In the genomic region with DNA sequence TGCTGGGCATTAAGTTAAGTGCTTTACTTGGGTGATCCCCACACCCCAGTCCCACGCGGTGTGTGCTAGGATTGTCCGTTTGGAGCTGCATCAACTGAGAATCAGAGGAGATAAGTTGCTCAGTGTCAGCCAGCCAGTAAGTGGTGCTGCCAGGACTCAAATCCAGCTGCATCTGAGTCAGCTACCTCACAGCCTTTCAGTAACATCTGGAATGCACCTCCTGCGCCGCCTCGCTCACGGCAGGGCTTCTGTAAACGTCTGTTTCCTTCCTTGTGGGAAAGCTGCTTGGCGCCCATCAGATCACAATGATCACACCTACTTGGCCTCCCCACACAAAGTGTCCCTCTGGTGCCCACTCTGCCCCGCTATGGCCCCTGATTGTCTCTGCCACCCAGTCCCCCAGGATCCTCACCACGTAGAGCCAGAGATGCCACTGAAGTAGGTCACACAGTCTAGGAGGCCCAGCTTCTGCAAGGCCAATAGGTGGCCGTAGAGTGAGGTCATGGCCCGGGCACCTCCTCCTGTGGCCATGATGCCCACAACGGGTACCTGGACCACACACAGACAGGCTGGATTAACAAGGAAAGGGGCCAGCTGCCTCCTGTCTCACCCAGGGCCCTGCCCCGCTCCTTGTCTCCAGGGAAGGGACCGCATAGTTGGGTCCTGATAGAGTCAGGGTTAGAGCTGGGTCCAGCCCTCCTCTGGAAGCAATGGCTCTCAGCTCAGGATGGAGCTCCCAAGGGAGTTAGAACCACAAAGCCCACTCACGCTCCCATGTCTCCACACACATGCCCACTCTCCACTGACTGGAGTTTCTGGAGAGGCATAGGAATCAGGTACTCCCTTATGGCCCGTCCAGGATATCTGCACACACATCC, we compare ENCODE assay signal across 1 cellular context.
TF ChIP-seq lines count a peak whose summit lies in the region.

No MANE protein-coding gene starts in this region.

TF ChIP-seq in GM23338, 12 proteins besides CTCF, POLR2A, EP300 and RAD21:
- TF ChIP-seq POLR2AphosphoS5 (IDR thresholded peaks at IDR 0.05; ENCODE audit: low read depth), result no peak
- TF ChIP-seq CREB1 (CRISPR knock-in tag; IDR thresholded peaks at IDR 0.05; ENCODE audit: low read depth), result no peak
- no peak for TF ChIP-seq ZNF114 (CRISPR knock-in tag; IDR thresholded peaks at IDR 0.05)
- TF ChIP-seq EZH2phosphoT487 (IDR thresholded peaks at IDR 0.05; ENCODE audit: unreplicated experiment), result no peak
- no peak for TF ChIP-seq STAT1 (IDR thresholded peaks at IDR 0.05; ENCODE audit: unreplicated experiment)
- TF ChIP-seq, protein P1, sequence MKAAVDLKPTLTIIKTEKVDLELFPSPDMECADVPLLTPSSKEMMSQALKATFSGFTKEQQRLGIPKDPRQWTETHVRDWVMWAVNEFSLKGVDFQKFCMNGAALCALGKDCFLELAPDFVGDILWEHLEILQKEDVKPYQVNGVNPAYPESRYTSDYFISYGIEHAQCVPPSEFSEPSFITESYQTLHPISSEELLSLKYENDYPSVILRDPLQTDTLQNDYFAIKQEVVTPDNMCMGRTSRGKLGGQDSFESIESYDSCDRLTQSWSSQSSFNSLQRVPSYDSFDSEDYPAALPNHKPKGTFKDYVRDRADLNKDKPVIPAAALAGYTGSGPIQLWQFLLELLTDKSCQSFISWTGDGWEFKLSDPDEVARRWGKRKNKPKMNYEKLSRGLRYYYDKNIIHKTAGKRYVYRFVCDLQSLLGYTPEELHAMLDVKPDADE (IDR thresholded peaks at IDR 0.05), result no peak
- TF ChIP-seq ZNF331 (CRISPR knock-in tag; IDR thresholded peaks at IDR 0.05; ENCODE audit: low read depth), result no peak
- no peak for TF ChIP-seq JUNB (IDR thresholded peaks at IDR 0.05; ENCODE audit: unreplicated experiment)
- TF ChIP-seq, protein P2, sequence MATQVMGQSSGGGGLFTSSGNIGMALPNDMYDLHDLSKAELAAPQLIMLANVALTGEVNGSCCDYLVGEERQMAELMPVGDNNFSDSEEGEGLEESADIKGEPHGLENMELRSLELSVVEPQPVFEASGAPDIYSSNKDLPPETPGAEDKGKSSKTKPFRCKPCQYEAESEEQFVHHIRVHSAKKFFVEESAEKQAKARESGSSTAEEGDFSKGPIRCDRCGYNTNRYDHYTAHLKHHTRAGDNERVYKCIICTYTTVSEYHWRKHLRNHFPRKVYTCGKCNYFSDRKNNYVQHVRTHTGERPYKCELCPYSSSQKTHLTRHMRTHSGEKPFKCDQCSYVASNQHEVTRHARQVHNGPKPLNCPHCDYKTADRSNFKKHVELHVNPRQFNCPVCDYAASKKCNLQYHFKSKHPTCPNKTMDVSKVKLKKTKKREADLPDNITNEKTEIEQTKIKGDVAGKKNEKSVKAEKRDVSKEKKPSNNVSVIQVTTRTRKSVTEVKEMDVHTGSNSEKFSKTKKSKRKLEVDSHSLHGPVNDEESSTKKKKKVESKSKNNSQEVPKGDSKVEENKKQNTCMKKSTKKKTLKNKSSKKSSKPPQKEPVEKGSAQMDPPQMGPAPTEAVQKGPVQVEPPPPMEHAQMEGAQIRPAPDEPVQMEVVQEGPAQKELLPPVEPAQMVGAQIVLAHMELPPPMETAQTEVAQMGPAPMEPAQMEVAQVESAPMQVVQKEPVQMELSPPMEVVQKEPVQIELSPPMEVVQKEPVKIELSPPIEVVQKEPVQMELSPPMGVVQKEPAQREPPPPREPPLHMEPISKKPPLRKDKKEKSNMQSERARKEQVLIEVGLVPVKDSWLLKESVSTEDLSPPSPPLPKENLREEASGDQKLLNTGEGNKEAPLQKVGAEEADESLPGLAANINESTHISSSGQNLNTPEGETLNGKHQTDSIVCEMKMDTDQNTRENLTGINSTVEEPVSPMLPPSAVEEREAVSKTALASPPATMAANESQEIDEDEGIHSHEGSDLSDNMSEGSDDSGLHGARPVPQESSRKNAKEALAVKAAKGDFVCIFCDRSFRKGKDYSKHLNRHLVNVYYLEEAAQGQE (IDR thresholded peaks at IDR 0.05; ENCODE audit: unreplicated experiment), result no peak
- no peak for TF ChIP-seq NANOG (IDR thresholded peaks at IDR 0.05; ENCODE audit: borderline replicate concordance)
- TF ChIP-seq, protein P3, sequence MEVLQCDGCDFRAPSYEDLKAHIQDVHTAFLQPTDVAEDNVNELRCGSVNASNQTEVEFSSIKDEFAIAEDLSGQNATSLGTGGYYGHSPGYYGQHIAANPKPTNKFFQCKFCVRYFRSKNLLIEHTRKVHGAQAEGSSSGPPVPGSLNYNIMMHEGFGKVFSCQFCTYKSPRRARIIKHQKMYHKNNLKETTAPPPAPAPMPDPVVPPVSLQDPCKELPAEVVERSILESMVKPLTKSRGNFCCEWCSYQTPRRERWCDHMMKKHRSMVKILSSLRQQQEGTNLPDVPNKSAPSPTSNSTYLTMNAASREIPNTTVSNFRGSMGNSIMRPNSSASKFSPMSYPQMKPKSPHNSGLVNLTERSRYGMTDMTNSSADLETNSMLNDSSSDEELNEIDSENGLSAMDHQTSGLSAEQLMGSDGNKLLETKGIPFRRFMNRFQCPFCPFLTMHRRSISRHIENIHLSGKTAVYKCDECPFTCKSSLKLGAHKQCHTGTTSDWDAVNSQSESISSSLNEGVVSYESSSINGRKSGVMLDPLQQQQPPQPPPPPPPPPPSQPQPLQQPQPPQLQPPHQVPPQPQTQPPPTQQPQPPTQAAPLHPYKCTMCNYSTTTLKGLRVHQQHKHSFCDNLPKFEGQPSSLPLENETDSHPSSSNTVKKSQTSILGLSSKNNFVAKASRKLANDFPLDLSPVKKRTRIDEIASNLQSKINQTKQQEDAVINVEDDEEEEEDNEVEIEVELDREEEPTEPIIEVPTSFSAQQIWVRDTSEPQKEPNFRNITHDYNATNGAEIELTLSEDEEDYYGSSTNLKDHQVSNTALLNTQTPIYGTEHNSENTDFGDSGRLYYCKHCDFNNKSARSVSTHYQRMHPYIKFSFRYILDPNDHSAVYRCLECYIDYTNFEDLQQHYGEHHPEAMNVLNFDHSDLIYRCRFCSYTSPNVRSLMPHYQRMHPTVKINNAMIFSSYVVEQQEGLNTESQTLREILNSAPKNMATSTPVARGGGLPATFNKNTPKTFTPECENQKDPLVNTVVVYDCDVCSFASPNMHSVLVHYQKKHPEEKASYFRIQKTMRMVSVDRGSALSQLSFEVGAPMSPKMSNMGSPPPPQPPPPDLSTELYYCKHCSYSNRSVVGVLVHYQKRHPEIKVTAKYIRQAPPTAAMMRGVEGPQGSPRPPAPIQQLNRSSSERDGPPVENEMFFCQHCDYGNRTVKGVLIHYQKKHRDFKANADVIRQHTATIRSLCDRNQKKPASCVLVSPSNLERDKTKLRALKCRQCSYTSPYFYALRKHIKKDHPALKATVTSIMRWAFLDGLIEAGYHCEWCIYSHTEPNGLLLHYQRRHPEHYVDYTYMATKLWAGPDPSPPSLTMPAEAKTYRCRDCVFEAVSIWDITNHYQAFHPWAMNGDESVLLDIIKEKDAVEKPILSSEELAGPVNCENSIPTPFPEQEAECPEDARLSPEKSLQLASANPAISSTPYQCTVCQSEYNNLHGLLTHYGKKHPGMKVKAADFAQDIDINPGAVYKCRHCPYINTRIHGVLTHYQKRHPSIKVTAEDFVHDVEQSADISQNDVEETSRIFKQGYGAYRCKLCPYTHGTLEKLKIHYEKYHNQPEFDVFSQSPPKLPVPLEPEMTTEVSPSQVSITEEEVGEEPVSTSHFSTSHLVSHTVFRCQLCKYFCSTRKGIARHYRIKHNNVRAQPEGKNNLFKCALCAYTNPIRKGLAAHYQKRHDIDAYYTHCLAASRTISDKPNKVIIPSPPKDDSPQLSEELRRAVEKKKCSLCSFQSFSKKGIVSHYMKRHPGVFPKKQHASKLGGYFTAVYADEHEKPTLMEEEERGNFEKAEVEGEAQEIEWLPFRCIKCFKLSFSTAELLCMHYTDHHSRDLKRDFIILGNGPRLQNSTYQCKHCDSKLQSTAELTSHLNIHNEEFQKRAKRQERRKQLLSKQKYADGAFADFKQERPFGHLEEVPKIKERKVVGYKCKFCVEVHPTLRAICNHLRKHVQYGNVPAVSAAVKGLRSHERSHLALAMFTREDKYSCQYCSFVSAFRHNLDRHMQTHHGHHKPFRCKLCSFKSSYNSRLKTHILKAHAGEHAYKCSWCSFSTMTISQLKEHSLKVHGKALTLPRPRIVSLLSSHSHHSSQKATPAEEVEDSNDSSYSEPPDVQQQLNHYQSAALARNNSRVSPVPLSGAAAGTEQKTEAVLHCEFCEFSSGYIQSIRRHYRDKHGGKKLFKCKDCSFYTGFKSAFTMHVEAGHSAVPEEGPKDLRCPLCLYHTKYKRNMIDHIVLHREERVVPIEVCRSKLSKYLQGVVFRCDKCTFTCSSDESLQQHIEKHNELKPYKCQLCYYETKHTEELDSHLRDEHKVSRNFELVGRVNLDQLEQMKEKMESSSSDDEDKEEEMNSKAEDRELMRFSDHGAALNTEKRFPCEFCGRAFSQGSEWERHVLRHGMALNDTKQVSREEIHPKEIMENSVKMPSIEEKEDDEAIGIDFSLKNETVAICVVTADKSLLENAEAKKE (CRISPR knock-in tag; IDR thresholded peaks at IDR 0.05), result no peak
- TF ChIP-seq EZH2 (IDR thresholded peaks at IDR 0.05; ENCODE audit: low read depth, unreplicated experiment), result no peak
